ENCODE assay signal across 8 cellular contexts in the genomic region with DNA sequence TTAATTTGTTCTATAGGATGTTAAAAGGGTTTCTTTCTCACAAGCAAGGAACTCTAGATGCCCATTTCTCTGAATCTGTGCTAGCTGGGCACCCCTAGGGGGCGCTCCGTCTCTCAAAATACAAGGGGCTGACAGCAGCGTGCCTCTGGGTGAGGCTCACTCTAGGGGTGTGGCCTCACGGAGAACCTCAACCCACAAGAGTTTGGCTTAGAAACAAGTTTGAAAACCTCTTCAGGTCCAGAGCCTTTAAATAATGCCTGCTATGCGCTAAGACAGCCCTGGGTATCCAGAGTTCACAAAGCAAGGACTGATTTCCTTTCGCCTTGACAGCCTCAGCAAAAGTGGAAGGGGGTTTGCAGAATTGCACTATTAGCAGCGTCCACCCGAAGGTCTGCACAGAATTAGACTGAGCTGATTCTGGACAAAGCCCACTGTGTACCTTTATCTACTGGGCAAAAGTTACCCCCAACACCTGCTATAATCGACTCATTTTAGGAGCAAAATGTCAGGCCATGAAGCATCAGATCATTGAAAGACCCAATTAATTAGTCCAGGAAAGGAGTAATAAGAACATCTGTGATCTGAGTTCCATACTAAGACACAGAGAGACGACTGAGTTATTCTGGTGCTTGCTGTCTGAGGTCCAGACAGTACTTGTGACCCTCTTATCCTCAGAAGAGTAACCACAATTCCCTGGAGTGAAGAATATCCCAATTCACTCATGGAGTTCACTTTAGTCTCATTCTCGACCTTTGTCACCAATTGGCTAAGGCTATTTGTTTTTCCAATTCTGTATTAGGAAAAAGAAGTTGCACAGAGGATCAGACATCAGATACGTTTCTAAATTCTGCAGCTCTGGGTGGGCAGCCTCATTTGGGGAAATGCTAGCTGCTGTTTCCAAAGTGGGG. TPM values are rescaled to one million over a fixed set of nuclear protein-coding genes. Genes with fewer than 3 reads are reported as not detected.
DNase-seq lines count a peak whose midpoint lies in the region; ATAC-seq and TF ChIP-seq lines count a peak whose summit lies in the region.

No MANE protein-coding gene starts in this region.

- H3K56ac ChIP-seq in mesendoderm (ENCODE audit: low read length) = no peak overlapping the region

- peak overlapping the region; percentile 6 for H3K4me3 ChIP-seq in CD8-positive, alpha-beta T cell (ENCODE audit: low read depth, low read length)
- peak overlapping the region; percentile 84 for H3K4me3 ChIP-seq in endocrine pancreas (ENCODE audit: control insufficient read depth, insufficient read depth, low read length)
- no peak overlapping the region for H3K4me3 ChIP-seq in mesendoderm (ENCODE audit: low read length)

- H3K27me3 Mint-ChIP-seq in CD8-positive, alpha-beta T cell (ENCODE audit: low read depth) = peaks cover 56% of the 10 kb centered on the region

- H2BK5ac ChIP-seq in mesendoderm (ENCODE audit: low read length) = no peak overlapping the region

- H3K4me2 ChIP-seq in mesendoderm (ENCODE audit: low read length) = peak overlapping the region; percentile 37

- H3K36me3 Mint-ChIP-seq in CD8-positive, alpha-beta T cell = no peaks in the 10 kb centered on the region

- POLR2A ChIA-PET in CD8-positive, alpha-beta T cell (lab: Charles Lee) = interaction anchor here (0.8 kb wide), 1 partner anchor 14 kb away, joined by 3 read pairs; no protein-coding TSS in a partner anchor

- no peak overlapping the region for H2BK15ac ChIP-seq in mesendoderm (replicated peaks; ENCODE audit: low read depth)

- H3K18ac ChIP-seq in mesendoderm (ENCODE audit: low read length) = no peak overlapping the region

- no peak overlapping the region for H3K27ac Mint-ChIP-seq in CD8-positive, alpha-beta T cell

- H3K79me2 ChIP-seq in mesendoderm (ENCODE audit: control insufficient read depth, insufficient read depth, low read length) = no peaks in the 10 kb centered on the region

- H3K4ac ChIP-seq in mesendoderm (ENCODE audit: low read depth, low read length) = no peak overlapping the region

- no peaks in the 10 kb centered on the region for H3K9me3 Mint-ChIP-seq in CD8-positive, alpha-beta T cell

- intact Hi-C loops in CD8-positive, alpha-beta T cell (cut with DNase I, micrococcal nuclease) = loop anchor here (1.0 to 10.0 kb wide), 9 partner anchors 10 to 559 kb away; a partner anchor contains a TSS

- H3K27me3 ChIP-seq in CD8-positive, alpha-beta T cell (ENCODE audit: insufficient read depth, low read length) = peaks cover 29% of the 10 kb centered on the region
- H3K27me3 ChIP-seq in endocrine pancreas (ENCODE audit: control insufficient read depth, insufficient read depth, low read length) = peaks cover 3% of the 10 kb centered on the region
- H3K27me3 ChIP-seq in mesendoderm (ENCODE audit: insufficient read depth, low read length, poor library complexity) = peaks cover 2% of the 10 kb centered on the region

- H4K8ac ChIP-seq in mesendoderm (ENCODE audit: low read depth, low read length) = no peak overlapping the region

- peak; percentile 99 for ATAC-seq in CD8-positive, alpha-beta T cell
- peak; percentile 88 for ATAC-seq in GM19463 (IDR thresholded peaks at IDR 0.05; ENCODE audit: unreplicated experiment)

- H3K79me1 ChIP-seq in mesendoderm (ENCODE audit: low read length) = no peaks in the 10 kb centered on the region

- H3K9me3 ChIP-seq in CD8-positive, alpha-beta T cell (ENCODE audit: low read length) = no peaks in the 10 kb centered on the region
- no peaks in the 10 kb centered on the region for H3K9me3 ChIP-seq in endocrine pancreas (ENCODE audit: control insufficient read depth, low read length)

- no peak overlapping the region for H2AK5ac ChIP-seq in mesendoderm (ENCODE audit: low read length)

- H3K36me3 ChIP-seq in CD8-positive, alpha-beta T cell (ENCODE audit: insufficient read depth, low read length) = no peaks in the 10 kb centered on the region
- no peaks in the 10 kb centered on the region for H3K36me3 ChIP-seq in endocrine pancreas (ENCODE audit: control insufficient read depth, insufficient read depth, low read length)
- no peaks in the 10 kb centered on the region for H3K36me3 ChIP-seq in mesendoderm (ENCODE audit: control insufficient read depth, insufficient read depth, low read length)

- no peak overlapping the region for H2BK120ac ChIP-seq in mesendoderm (ENCODE audit: low read depth, low read length)

- H3K9ac ChIP-seq in endocrine pancreas (ENCODE audit: control insufficient read depth, insufficient read depth, low read length) (peak overlapping the region; percentile 41), mesendoderm (ENCODE audit: low read length) (no peak overlapping the region)

- peaks cover 13% of the 10 kb centered on the region for H3K4me1 ChIP-seq in CD8-positive, alpha-beta T cell (ENCODE audit: insufficient read depth, low read length)
- H3K4me1 ChIP-seq in endocrine pancreas (ENCODE audit: control insufficient read depth, insufficient read depth, low read length) (peaks cover 4% of the 10 kb centered on the region), mesendoderm (ENCODE audit: control insufficient read depth, low read depth, low read length) (peaks cover 2% of the 10 kb centered on the region)

- TF ChIP-seq CTCF in CD8-positive, alpha-beta T cell (IDR thresholded peaks at IDR 0.05) = peak; percentile 98

- H3K4me1 Mint-ChIP-seq in CD8-positive, alpha-beta T cell (ENCODE audit: low read depth) = peaks cover 18% of the 10 kb centered on the region

- H4K5ac ChIP-seq in mesendoderm (ENCODE audit: low read length) = no peak overlapping the region

- no peak overlapping the region for H3K23ac ChIP-seq in mesendoderm (ENCODE audit: low read length)

- DNase-seq in CD8-positive, alpha-beta T cell = peak; percentile 67 to 89 (median 84)
- peak; percentile 86 for DNase-seq in HK-2 (ENCODE audit: unreplicated experiment)
- DNase-seq in NK-92 (lab: John Stamatoyannopoulos, UW; ENCODE audit: unreplicated experiment) = peak; percentile 27
- peak; percentile 46 to 70 (median 48) for DNase-seq in activated CD8-positive, alpha-beta memory T cell treated with anti-CD3 and anti-CD28 coated beads for 48 hours (ENCODE audit: low read depth in 2 of 3, low spot score in 2 of 3)
- DNase-seq in mesendoderm = peak; percentile 91
- peak; percentile 53 for DNase-seq in stimulated activated CD8-positive, alpha-beta memory T cell treated with anti-CD3 and anti-CD28 coated beads, Interleukin-12 subunit alpha, Interleukin-12 subunit beta, amount 100 ng/mL, for 24 hours (ENCODE audit: extremely low read depth)

- WGBS in mesendoderm (ENCODE audit: extremely low coverage, insufficient coverage, low lambda C conversion rate) = no CpG with 5 or more reads among the region's 12 CpGs

- H3K27ac ChIP-seq in CD8-positive, alpha-beta T cell (ENCODE audit: low read depth, low read length) = no peak overlapping the region
- no peak overlapping the region for H3K27ac ChIP-seq in mesendoderm (ENCODE audit: low read depth, low read length)

- H3K4me3 Mint-ChIP-seq in CD8-positive, alpha-beta T cell = peak overlapping the region; percentile 75

- CTCF ChIA-PET in CD8-positive, alpha-beta T cell (lab: Charles Lee) = interaction anchor here (0.7 to 8.4 kb wide), 30 partner anchors 8 to 196 kb away, joined by 3 to 123 read pairs (median 4); no protein-coding TSS in a partner anchor

RNA-seq across cellular contexts. Expression of a gene that starts 0.6 kb away (rescaled TPM):
- total RNA-seq in CD8-positive, alpha-beta T cell = not detected
- polyA plus RNA-seq in mesendoderm (2013, experiment 1 of 2) = 0.11 TPM
- polyA plus RNA-seq in mesendoderm (2013, experiment 2 of 2) = 0.17 TPM

RNA-seq across cellular contexts. Expression of a gene that starts 37.4 kb away (rescaled TPM):
- 10 to 100 TPM; 51.3 to 53.7 TPM for total RNA-seq in CD8-positive, alpha-beta T cell
- polyA plus RNA-seq in mesendoderm (2013, experiment 1 of 2) = 28.5 TPM
- polyA plus RNA-seq in mesendoderm (2013, experiment 2 of 2) = 29.5 TPM

Comparison
In these comparisons a context has a peak if more than half of its experiments do, and no peak if none do; other contexts are left out.
1. DNase-seq: peak in every context shown above with its lines; median percentile 91 in mesendoderm; 86 in HK-2; 84 in CD8-positive, alpha-beta T cell; 53 in stimulated activated CD8-positive, alpha-beta memory T cell treated with anti-CD3 and anti-CD28 coated beads, Interleukin-12 subunit alpha, Interleukin-12 subunit beta, amount 100 ng/mL, for 24 hours; 48 in activated CD8-positive, alpha-beta memory T cell treated with anti-CD3 and anti-CD28 coated beads for 48 hours; 27 in NK-92.